8 cellular contexts compared by ENCODE assay signal in genomic region chr6:148166339-148166949, GRCh38.
A peak's percentile ranks its signal among the peaks of the same experiment; 100 is the strongest.
DNase-seq lines count a peak whose midpoint lies in the region; ATAC-seq and TF ChIP-seq lines count a peak whose summit lies in the region.

No MANE protein-coding gene starts in this region.

- no peaks in the 10 kb centered on the region for H3K36me3 ChIP-seq in heart left ventricle

- no peaks in the 10 kb centered on the region for H3K4me1 ChIP-seq in heart left ventricle

- 38 to 47% (median 44%) methylated on average over 6 of the region's 6 CpGs for WGBS in heart left ventricle, 4 donors

- intact Hi-C loops in heart left ventricle (cut with DNase I) (loop anchor here in 8 of 10 donors (1.0 to 10.0 kb wide), 8 partner anchors 512 to 779 kb away; partner anchors contain the start of gene SAMD5 (in 1 of the 8)), left ventricle myocardium superior (cut with micrococcal nuclease) (loop anchor here (5.0 kb wide), 1 partner anchor 659 kb away; the partner anchor contains the start of gene SAMD5), sciatic nerve (cut with DNase I) (loop anchor here (5.0 kb wide), 1 partner anchor 659 kb away; the partner anchor contains the start of gene SAMD5)

- TF ChIP-seq CTCF in heart left ventricle (IDR thresholded peaks at IDR 0.05) (peak; percentile 53 to 78 (median 74)), LNCaP clone FGC (IDR thresholded peaks at IDR 0.05; ENCODE audit: control insufficient read depth, extremely low read depth, insufficient read depth) (peak; percentile 59)

- no peak for TF ChIP-seq POLR2A in heart left ventricle (IDR thresholded peaks at IDR 0.05)

- ATAC-seq in heart left ventricle (peak in 2 of 4 donors; percentile 44 to 46), left ventricle myocardium superior (no peak), sciatic nerve (peak; percentile 61), GM21723 (IDR thresholded peaks at IDR 0.05; ENCODE audit: unreplicated experiment) (no peak), HG03045 (IDR thresholded peaks at IDR 0.05; ENCODE audit: unreplicated experiment) (no peak)

- H3K27me3 ChIP-seq in heart left ventricle = no peaks in the 10 kb centered on the region

- no peak overlapping the region for H3K27ac ChIP-seq in heart left ventricle

- DNase-seq in heart left ventricle (no peak), left ventricle myocardium superior (no peak), LNCaP clone FGC (ENCODE audit: low read depth) (peak; percentile 33), SKM-1 (lab: John Stamatoyannopoulos, UW; ENCODE audit: unreplicated experiment) (peak; percentile 52), fibroblast of the conjunctiva (ENCODE audit: low read depth) (peak; percentile 47), sciatic nerve (ENCODE audit: low spot score) (no peak)

- H3K4me3 ChIP-seq in heart left ventricle (no peak overlapping the region), LNCaP clone FGC (ENCODE audit: low read depth, low read length) (no peak overlapping the region)

- no peaks in the 10 kb centered on the region for H3K9me3 ChIP-seq in heart left ventricle

Comparison
In these comparisons a context has a peak if more than half of its experiments do, and no peak if none do; other contexts are left out.
1. DNase-seq: peak in LNCaP clone FGC (single experiment), SKM-1 (single experiment) and fibroblast of the conjunctiva (single experiment); none in heart left ventricle (0 of 5), left ventricle myocardium superior (single experiment) and sciatic nerve (single experiment).